ENCODE assay signal across 16 cellular contexts in genomic region chr1:96536576-96536975, GRCh38.
DNase-seq lines count a peak whose midpoint lies in the region; TF ChIP-seq lines count a peak whose summit lies in the region.
"Had no signal": no experiment of that assay in that cellular context is flagged by ENCODE, and none has a peak within 500 bp of the region (broad histone marks: within the 10 kb centered on the region; RNA-seq: fewer than 3 reads in every experiment).

No MANE protein-coding gene starts in this region.

- H3K36me3 ChIP-seq in brain microvascular endothelial cell (replicated peaks) (no peaks in the 10 kb centered on the region), rectal smooth muscle tissue (ENCODE audit: control insufficient read depth, insufficient read depth, low read length) (no peaks in the 10 kb centered on the region), vagina (no peaks in the 10 kb centered on the region)

- no peaks in the 10 kb centered on the region for H3K27me3 ChIP-seq in brain microvascular endothelial cell (replicated peaks)
- H3K27me3 ChIP-seq in rectal smooth muscle tissue (ENCODE audit: control insufficient read depth, insufficient read depth, low read length) = no peaks in the 10 kb centered on the region
- H3K27me3 ChIP-seq in vagina = no peaks in the 10 kb centered on the region

- TF ChIP-seq POLR2A in vagina (IDR thresholded peaks at IDR 0.05) = no peak

- H3K4me1 ChIP-seq in rectal smooth muscle tissue (ENCODE audit: control insufficient read depth, insufficient read depth, low read length) (peaks cover 22% of the 10 kb centered on the region), vagina (peaks cover 24% of the 10 kb centered on the region)

- H3K27ac ChIP-seq in brain microvascular endothelial cell (no peak overlapping the region), rectal smooth muscle tissue (ENCODE audit: low read depth, low read length) (peak overlapping the region; percentile 64), vagina (peak overlapping the region; percentile 76)
- H3K27ac ChIP-seq: C4-2B had no signal

- in situ Hi-C loops in brain microvascular endothelial cell (cut with HindIII; ENCODE audit: low pct_ligation_motif_present, low sequenced_read_pairs) = no loop called here

- H3K27me3 Mint-ChIP-seq in endothelial cell (ENCODE audit: unreplicated experiment) = peaks cover 2% of the 10 kb centered on the region

- no peaks in the 10 kb centered on the region for H3K9me3 ChIP-seq in vagina

- H3K4me1 Mint-ChIP-seq in endothelial cell (ENCODE audit: unreplicated experiment) = peaks cover 18% of the 10 kb centered on the region

- no peak overlapping the region for H3K4me3 ChIP-seq in brain microvascular endothelial cell (ENCODE audit: low read depth, low read length)
- no peak overlapping the region for H3K4me3 ChIP-seq in fibroblast of the aortic adventitia (ENCODE audit: low read depth, low read length)
- H3K4me3 ChIP-seq in rectal smooth muscle tissue (ENCODE audit: low read length) = no peak overlapping the region
- no peak overlapping the region for H3K4me3 ChIP-seq in vagina
- H3K4me3 ChIP-seq: K562 had no signal

- intact Hi-C loops in vagina (cut with DNase I) = no loop called here

- H3K36me3 Mint-ChIP-seq in endothelial cell (ENCODE audit: low read depth, unreplicated experiment) = no peaks in the 10 kb centered on the region

- no peak overlapping the region for H3K4me3 Mint-ChIP-seq in endothelial cell (ENCODE audit: unreplicated experiment)

- TF ChIP-seq CTCF in brain microvascular endothelial cell (IDR thresholded peaks at IDR 0.05; ENCODE audit: low read depth, low read length, missing control alignments) (no peak), fibroblast of the aortic adventitia (IDR thresholded peaks at IDR 0.05; ENCODE audit: insufficient read depth, low read length) (no peak), vagina (IDR thresholded peaks at IDR 0.05) (no peak), endothelial cell (IDR thresholded peaks at IDR 0.05; ENCODE audit: unreplicated experiment) (no peak)

- DNase-seq in brain microvascular endothelial cell (peak; percentile 18), fibroblast of the aortic adventitia (ENCODE audit: low read depth) (peak; percentile 54), vagina (ENCODE audit: extremely low spot score in 2 of 2) (no peak), NCI-H82 treated with DMSO at 0.1 percent for 48 hours (lab: John Stamatoyannopoulos, UW; ENCODE audit: unreplicated experiment) (no peak), midbrain (lab: John Stamatoyannopoulos, UW) (no peak), endothelial cell (ENCODE audit: low spot score) (no peak)
- DNase-seq: ACHN, AML-193, DMS79, NCI-H1105 treated with DMSO at 0.1 percent for 48 hours, NCI-H1694, NCI-H510A, NCI-H748 treated with DMSO at 0.1 percent for 48 hours had no signal

- no peak overlapping the region for H3K27ac Mint-ChIP-seq in endothelial cell (ENCODE audit: unreplicated experiment)

- no peak overlapping the region for H3K9ac ChIP-seq in rectal smooth muscle tissue (ENCODE audit: low read length)

- no peaks in the 10 kb centered on the region for H3K9me3 Mint-ChIP-seq in endothelial cell (ENCODE audit: unreplicated experiment)

Comparison
In these comparisons a context has a peak if more than half of its experiments do, and no peak if none do; other contexts are left out.
1. DNase-seq: peak in brain microvascular endothelial cell (single experiment) and fibroblast of the aortic adventitia (single experiment); none in vagina (0 of 2), NCI-H82 treated with DMSO at 0.1 percent for 48 hours (single experiment), midbrain (single experiment) and endothelial cell (single experiment).